In the genomic region with DNA sequence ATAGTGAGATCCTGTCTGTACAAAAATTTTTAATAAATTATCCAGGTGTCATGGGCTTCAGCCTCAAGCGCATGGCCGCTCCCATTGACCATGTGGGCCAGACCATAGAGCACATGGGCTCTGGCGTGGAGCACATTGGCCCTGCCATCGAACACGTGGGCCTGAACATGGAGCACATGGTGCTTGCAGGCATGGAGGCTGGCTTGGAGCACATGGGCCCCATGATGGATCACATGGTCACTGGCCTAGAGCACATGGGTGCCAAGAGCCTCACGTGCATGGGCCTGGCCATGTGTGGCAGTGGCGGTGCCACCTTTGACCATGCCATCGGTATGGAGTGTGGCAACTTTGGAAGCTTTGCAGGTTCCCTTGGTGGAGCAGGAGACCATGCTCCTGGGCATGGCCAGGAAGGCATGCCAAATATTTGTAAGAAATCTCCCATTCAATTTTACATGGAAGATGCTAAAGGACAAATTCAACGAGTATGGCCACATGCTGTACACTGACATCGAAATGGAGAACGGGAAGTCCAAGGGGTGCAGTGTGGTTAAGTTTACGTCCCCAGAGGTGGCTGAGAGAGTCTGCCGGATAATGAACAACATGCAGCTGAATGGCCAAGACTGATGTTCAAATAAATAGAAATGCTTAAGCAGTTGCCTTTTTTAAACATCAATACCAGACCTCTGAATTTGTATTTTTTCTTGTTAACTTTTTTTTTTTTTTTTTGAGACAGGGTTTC, we compare ENCODE assay signal across 26 cellular contexts.
"Had no signal": no experiment of that assay in that cellular context is flagged by ENCODE, and none has a peak within 500 bp of the region (broad histone marks: within the 10 kb centered on the region; RNA-seq: fewer than 3 reads in every experiment).

No MANE protein-coding gene starts in this region.

- H3K36me3 ChIP-seq: lower lobe of right lung, spleen, tibial nerve, vagina, WERI-Rb-1 had no signal

- H3K9me3 ChIP-seq: body of pancreas, lower lobe of right lung, spleen, tibial nerve, vagina had no signal

- H3K27me3 ChIP-seq: body of pancreas, spleen, tibial nerve, vagina had no signal

- H3K27ac Mint-ChIP-seq: activated CD4-positive, alpha-beta memory T cell treated with anti-CD3 and anti-CD28 coated beads for 36 hours; activated CD4-positive, alpha-beta T cell treated with anti-CD3 and anti-CD28 coated beads for 36 hours; activated CD8-positive, alpha-beta memory T cell treated with anti-CD3 and anti-CD28 coated beads, Interleukin-2, amount 10 ng/mL, durations not matched to agents 7 days and 5 days; activated naive CD8-positive, alpha-beta T cell treated with anti-CD3 and anti-CD28 coated beads, Interleukin-2, amount 10 ng/mL, durations not matched to agents 7 days and 5 days; activated T-helper 2 cell treated with anti-CD3 and anti-CD28 coated beads, Interferon-gamma antibody, Interleukin-2, Interleukin-4, amounts not matched to agents 10 μg/mL and 5 μg/mL and 100 μg/mL, durations not matched to agents 14 hours and 24 hours and 36 hours; mesothelial cell of epicardium; natural killer cell treated with Interleukin-12 subunit alpha and Interleukin-12 subunit beta and Interleukin-15 and Interleukin-18, amount 100 ng/mL, for 72 hours had no signal

- H3K4me1 Mint-ChIP-seq: activated CD4-positive, alpha-beta T cell treated with anti-CD3 and anti-CD28 coated beads for 36 hours; activated CD8-positive, alpha-beta memory T cell treated with anti-CD3 and anti-CD28 coated beads, Interleukin-2, amount 10 ng/mL, durations not matched to agents 7 days and 5 days had no signal

- H3K27me3 Mint-ChIP-seq: activated CD4-positive, alpha-beta T cell treated with anti-CD3 and anti-CD28 coated beads for 36 hours; activated CD8-positive, alpha-beta memory T cell treated with anti-CD3 and anti-CD28 coated beads, Interleukin-2, amount 10 ng/mL, durations not matched to agents 7 days and 5 days; activated naive CD8-positive, alpha-beta T cell treated with anti-CD3 and anti-CD28 coated beads, Interleukin-2, amount 10 ng/mL, durations not matched to agents 7 days and 5 days; natural killer cell treated with Interleukin-12 subunit alpha and Interleukin-12 subunit beta and Interleukin-15 and Interleukin-18, amount 100 ng/mL, for 72 hours had no signal

- H3K4me3 ChIP-seq: body of pancreas, lower lobe of right lung, spleen, tibial nerve, vagina had no signal

- H3K27ac ChIP-seq: body of pancreas, lower lobe of right lung, spleen, tibial nerve, vagina, WERI-Rb-1 had no signal

- DNase-seq: activated CD4-positive, alpha-beta memory T cell treated with anti-CD3 and anti-CD28 coated beads for 36 hours; activated CD4-positive, alpha-beta T cell treated with anti-CD3 and anti-CD28 coated beads for 36 hours; activated CD8-positive, alpha-beta memory T cell treated with anti-CD3 and anti-CD28 coated beads, Interleukin-2, amount 10 ng/mL, durations not matched to agents 7 days and 5 days; activated naive CD4-positive, alpha-beta T cell treated with Interleukin-2 at 50 U/mL for 16 hours; activated naive CD8-positive, alpha-beta T cell treated with anti-CD3 and anti-CD28 coated beads, Interleukin-2, amount 10 ng/mL, durations not matched to agents 7 days and 5 days; activated T-cell treated with anti-CD3 and anti-CD28 coated beads, Interleukin-2, amount 50 U/mL, for 1 hour; amygdala; body of pancreas; foreskin melanocyte; glutamatergic neuron; hypothalamus; islet precursor cell; lower lobe of right lung; nucleus accumbens; posterior cingulate gyrus; spleen; stimulated activated CD8-positive, alpha-beta memory T cell treated with anti-CD3 and anti-CD28 coated beads, Interleukin-4, amount 100 ng/mL, for 48 hours; stimulated activated naive CD8-positive, alpha-beta T cell treated with anti-CD3 and anti-CD28 coated beads, Interleukin-15, Interleukin-2, amounts not matched to agents 100 U/mL and 50 U/mL, for 24 hours; substantia nigra; T-helper 2 cell; WERI-Rb-1 had no signal

- H3K36me3 Mint-ChIP-seq: activated CD4-positive, alpha-beta memory T cell treated with anti-CD3 and anti-CD28 coated beads for 36 hours; activated CD8-positive, alpha-beta memory T cell treated with anti-CD3 and anti-CD28 coated beads, Interleukin-2, amount 10 ng/mL, durations not matched to agents 7 days and 5 days; activated naive CD8-positive, alpha-beta T cell treated with anti-CD3 and anti-CD28 coated beads, Interleukin-2, amount 10 ng/mL, durations not matched to agents 7 days and 5 days; mesothelial cell of epicardium; natural killer cell treated with Interleukin-12 subunit alpha and Interleukin-12 subunit beta and Interleukin-15 and Interleukin-18, amount 100 ng/mL, for 72 hours had no signal

- H3K9me3 Mint-ChIP-seq: activated CD4-positive, alpha-beta memory T cell treated with anti-CD3 and anti-CD28 coated beads for 36 hours; activated naive CD8-positive, alpha-beta T cell treated with anti-CD3 and anti-CD28 coated beads, Interleukin-2, amount 10 ng/mL, durations not matched to agents 7 days and 5 days; activated T-helper 2 cell treated with anti-CD3 and anti-CD28 coated beads, Interferon-gamma antibody, Interleukin-2, Interleukin-4, amounts not matched to agents 10 μg/mL and 5 μg/mL and 100 μg/mL, durations not matched to agents 14 hours and 24 hours and 36 hours; mesothelial cell of epicardium; natural killer cell treated with Interleukin-12 subunit alpha and Interleukin-12 subunit beta and Interleukin-15 and Interleukin-18, amount 100 ng/mL, for 72 hours had no signal

- H3K4me3 Mint-ChIP-seq: activated CD4-positive, alpha-beta memory T cell treated with anti-CD3 and anti-CD28 coated beads for 36 hours; activated CD4-positive, alpha-beta T cell treated with anti-CD3 and anti-CD28 coated beads for 36 hours; activated CD8-positive, alpha-beta memory T cell treated with anti-CD3 and anti-CD28 coated beads, Interleukin-2, amount 10 ng/mL, durations not matched to agents 7 days and 5 days; activated naive CD8-positive, alpha-beta T cell treated with anti-CD3 and anti-CD28 coated beads, Interleukin-2, amount 10 ng/mL, durations not matched to agents 7 days and 5 days; mesothelial cell of epicardium; natural killer cell treated with Interleukin-12 subunit alpha and Interleukin-12 subunit beta and Interleukin-15 and Interleukin-18, amount 100 ng/mL, for 72 hours had no signal
